In genomic region chr15:74340139-74340538, GRCh38 we compare ENCODE assay signal across 17 cellular contexts. TPM values are rescaled to one million over a fixed set of nuclear protein-coding genes. Genes with fewer than 3 reads are reported as not detected.
DNase-seq lines count a peak whose midpoint lies in the region; ATAC-seq, FAIRE-seq and TF ChIP-seq lines count a peak whose summit lies in the region.
"Had no signal": no experiment of that assay in that cellular context is flagged by ENCODE, and none has a peak within 500 bp of the region (broad histone marks: within the 10 kb centered on the region; RNA-seq: fewer than 3 reads in every experiment).

No MANE protein-coding gene starts in this region.

- H3K4me2 ChIP-seq in astrocyte (ENCODE audit: low read length), result no peak overlapping the region

- H3K27ac ChIP-seq in astrocyte (ENCODE audit: low read depth, low read length), result no peak overlapping the region
- H3K27ac ChIP-seq in left lung, result no peak overlapping the region
- H3K27ac ChIP-seq: ascending aorta, foreskin keratinocyte, Peyer's patch had no signal

- H3K27ac Mint-ChIP-seq in astrocyte (ENCODE audit: unreplicated experiment), result no peak overlapping the region
- no peak overlapping the region for H3K27ac Mint-ChIP-seq in activated CD4-positive, alpha-beta T cell treated with anti-CD3 and anti-CD28 coated beads, Interleukin-2, amount 10 ng/mL, durations not matched to agents 24 days and 14 days

- intact Hi-C loops in left lung (cut with DNase I), result no loop called here
- intact Hi-C loops in activated CD4-positive, alpha-beta T cell treated with anti-CD3 and anti-CD28 coated beads, Interleukin-2, amount 10 ng/mL, durations not matched to agents 24 days and 14 days (cut with micrococcal nuclease), result no loop called here

- peak; percentile 47 for FAIRE-seq in astrocyte (lab: Jason Lieb, UNC)
- FAIRE-seq: HTR-8/SVneo had no signal

- peaks cover 19% of the 10 kb centered on the region for H3K4me1 ChIP-seq in astrocyte (ENCODE audit: insufficient read depth, low read length)
- peaks cover 0 to 9% of the 10 kb centered on the region in 2 donors for H3K4me1 ChIP-seq in left lung
- H3K4me1 ChIP-seq: ascending aorta, foreskin keratinocyte, Peyer's patch had no signal

- H3K9ac ChIP-seq in astrocyte (ENCODE audit: low read length), result no peak overlapping the region

- peak; percentile 15 for DNase-seq in BJ (ENCODE audit: low read depth)
- DNase-seq in NCI-H226, result peak; percentile 15
- DNase-seq in astrocyte (ENCODE audit: low read depth), result no peak
- DNase-seq in left lung, result no peak
- DNase-seq in AML-193 (lab: John Stamatoyannopoulos, UW), result no peak
- DNase-seq in activated CD4-positive, alpha-beta T cell treated with anti-CD3 and anti-CD28 coated beads, Interleukin-2, amount 10 ng/mL, durations not matched to agents 24 days and 14 days, result no peak
- DNase-seq: activated CD4-positive, alpha-beta T cell treated with anti-CD3 and anti-CD28 coated beads, Interleukin-2, amount 50 U/mL, for 4 hours; DMS 273 treated with DMSO at 0.1 percent for 48 hours; NCI-H1105 had no signal

- H3K27me3 ChIP-seq in BJ (ENCODE audit: control insufficient read depth, insufficient read depth, low read length), result no peaks in the 10 kb centered on the region
- H3K27me3 ChIP-seq in astrocyte (ENCODE audit: insufficient read depth, low read length), result no peaks in the 10 kb centered on the region
- H3K27me3 ChIP-seq in left lung, result no peaks in the 10 kb centered on the region
- H3K27me3 ChIP-seq: ascending aorta, Peyer's patch had no signal

- peaks cover 11% of the 10 kb centered on the region for H3K4me1 Mint-ChIP-seq in astrocyte (ENCODE audit: low read depth, unreplicated experiment)
- no peaks in the 10 kb centered on the region for H3K4me1 Mint-ChIP-seq in activated CD4-positive, alpha-beta T cell treated with anti-CD3 and anti-CD28 coated beads, Interleukin-2, amount 10 ng/mL, durations not matched to agents 24 days and 14 days

- H3K27me3 Mint-ChIP-seq in astrocyte (ENCODE audit: low read depth, unreplicated experiment), result peaks cover 22% of the 10 kb centered on the region
- no peaks in the 10 kb centered on the region for H3K27me3 Mint-ChIP-seq in activated CD4-positive, alpha-beta T cell treated with anti-CD3 and anti-CD28 coated beads, Interleukin-2, amount 10 ng/mL, durations not matched to agents 24 days and 14 days

- H3K36me3 Mint-ChIP-seq in astrocyte (ENCODE audit: low read depth, unreplicated experiment), result no peaks in the 10 kb centered on the region
- no peaks in the 10 kb centered on the region for H3K36me3 Mint-ChIP-seq in activated CD4-positive, alpha-beta T cell treated with anti-CD3 and anti-CD28 coated beads, Interleukin-2, amount 10 ng/mL, durations not matched to agents 24 days and 14 days (ENCODE audit: low read depth)

- H3K9me3 ChIP-seq in astrocyte (ENCODE audit: insufficient read depth, low read depth, low read length), result no peaks in the 10 kb centered on the region
- no peaks in the 10 kb centered on the region for H3K9me3 ChIP-seq in left lung
- H3K9me3 ChIP-seq: ascending aorta, Peyer's patch had no signal

- TF ChIP-seq CTCF in BJ (IDR thresholded peaks at IDR 0.05; ENCODE audit: insufficient read depth, low read depth, low read length) (no peak), astrocyte (IDR thresholded peaks at IDR 0.05; ENCODE audit: insufficient read depth, low read depth, low read length) (no peak), left lung (IDR thresholded peaks at IDR 0.05) (no peak)

- no peak overlapping the region for H3K4me3 Mint-ChIP-seq in astrocyte (ENCODE audit: unreplicated experiment)
- H3K4me3 Mint-ChIP-seq in activated CD4-positive, alpha-beta T cell treated with anti-CD3 and anti-CD28 coated beads, Interleukin-2, amount 10 ng/mL, durations not matched to agents 24 days and 14 days, result no peak overlapping the region

- ATAC-seq in left lung (peak; percentile 65), GM19452 (IDR thresholded peaks at IDR 0.05; ENCODE audit: unreplicated experiment) (no peak), HG02610 (IDR thresholded peaks at IDR 0.05; ENCODE audit: unreplicated experiment) (no peak)
- ATAC-seq: foreskin keratinocyte had no signal

- CTCF ChIA-PET in BJ (lab: Yijun Ruan, JAX), result interaction anchor here (0.7 to 1.3 kb wide), 2 partner anchors 18 to 292 kb away, joined by 3 to 10 read pairs; no protein-coding TSS in a partner anchor

- H3K36me3 ChIP-seq in BJ (ENCODE audit: control insufficient read depth, insufficient read depth, low read length) (no peaks in the 10 kb centered on the region), astrocyte (ENCODE audit: insufficient read depth, low read length) (no peaks in the 10 kb centered on the region), left lung (no peaks in the 10 kb centered on the region)
- H3K36me3 ChIP-seq: ascending aorta, Peyer's patch had no signal

- no peak overlapping the region for H3K4me3 ChIP-seq in BJ (ENCODE audit: low read depth, low read length)
- H3K4me3 ChIP-seq in astrocyte (ENCODE audit: insufficient read depth, low read depth, low read length), result no peak overlapping the region
- H3K4me3 ChIP-seq in left lung, result no peak overlapping the region
- H3K4me3 ChIP-seq: ascending aorta, Peyer's patch had no signal

- no peak overlapping the region for H2AFZ ChIP-seq in astrocyte (ENCODE audit: low read depth, low read length)

- H3K9me3 Mint-ChIP-seq in astrocyte (ENCODE audit: unreplicated experiment), result peaks cover 6% of the 10 kb centered on the region
- H3K9me3 Mint-ChIP-seq in activated CD4-positive, alpha-beta T cell treated with anti-CD3 and anti-CD28 coated beads, Interleukin-2, amount 10 ng/mL, durations not matched to agents 24 days and 14 days, result no peaks in the 10 kb centered on the region

- H4K20me1 ChIP-seq in astrocyte (ENCODE audit: insufficient read depth, low read length), result no peaks in the 10 kb centered on the region

- H3K79me2 ChIP-seq in astrocyte (ENCODE audit: insufficient read depth, low read length), result no peaks in the 10 kb centered on the region

- POLR2A ChIA-PET in BJ (lab: Charles Lee), result no interaction called here

RNA-seq across cellular contexts. Expression of gene CYP11A1, which starts 27.3 kb away (rescaled TPM):
- 0.63 and 0.70 TPM in 2 replicates for polyA plus RNA-seq in BJ (2011; rRNA removed)
- polyA minus RNA-seq in BJ (2011; rRNA and poly(A)+ RNA removed), result 0.33 and 0.46 TPM in 2 replicates
- total RNA-seq in astrocyte (0.43 and 0.60 TPM in 2 replicates), left lung (under 1 TPM; 0.34 to 0.64 TPM)
- total RNA-seq in activated CD4-positive, alpha-beta T cell treated with anti-CD3 and anti-CD28 coated beads, Interleukin-2, amount 10 ng/mL, durations not matched to agents 24 days and 14 days, result not detected in 2 replicates
- total RNA-seq: foreskin keratinocyte; NCI-H460; T-helper 2 cell treated with Interferon-gamma antibody and Interleukin-4, amounts not matched to agents 100 ng/mL and 5 ng/mL, for 36 hours had no signal

Comparison
In these comparisons a context has a peak if more than half of its experiments do, and no peak if none do; other contexts are left out.
1. DNase-seq: peak in BJ (single experiment) and NCI-H226 (single experiment); none in astrocyte (single experiment), left lung (0 of 2), AML-193 (0 of 2) and activated CD4-positive, alpha-beta T cell treated with anti-CD3 and anti-CD28 coated beads, Interleukin-2, amount 10 ng/mL, durations not matched to agents 24 days and 14 days (single experiment).